16 cellular contexts compared by ENCODE assay signal in the genomic region with DNA sequence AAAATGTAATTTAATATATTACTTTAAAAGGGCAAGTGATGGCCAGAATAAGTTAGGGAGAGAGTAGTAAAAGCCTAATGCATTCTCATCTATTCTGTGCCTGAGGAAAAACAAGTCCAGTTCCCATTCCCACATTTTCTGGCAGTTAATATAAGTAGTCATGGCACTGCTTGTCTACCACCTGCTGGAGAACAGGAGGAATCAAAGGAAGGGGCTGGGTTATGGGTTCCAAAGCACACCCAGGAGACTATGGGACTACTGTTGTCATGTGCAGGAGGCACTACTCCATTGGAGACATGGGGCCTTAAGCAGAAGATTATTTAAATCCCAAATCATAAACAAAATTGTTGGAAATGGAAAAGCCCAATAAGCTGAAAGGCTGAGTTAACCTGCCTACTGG.
DNase-seq lines count a peak whose midpoint lies in the region; ATAC-seq, FAIRE-seq and TF ChIP-seq lines count a peak whose summit lies in the region.
"Had no signal": no experiment of that assay in that cellular context is flagged by ENCODE, and none has a peak within 500 bp of the region (broad histone marks: within the 10 kb centered on the region; RNA-seq: fewer than 3 reads in every experiment).

No MANE protein-coding gene starts in this region.

- no peak overlapping the region for H3K4me3 Mint-ChIP-seq in WTC11
- H3K4me3 Mint-ChIP-seq: activated CD8-positive, alpha-beta T cell treated with anti-CD3 and anti-CD28 coated beads for 36 hours; activated T-helper 1 cell treated with anti-CD3 and anti-CD28 coated beads, Interleukin-12 subunit alpha, Interleukin-12 subunit beta, Interleukin-2, Interleukin-4 antibody, amounts not matched to agents 30 ng/mL and 10 ng/mL and 1 ng/mL, durations not matched to agents 14 hours and 24 hours and 36 hours; dendritic cell treated with granulocyte-macrophage colony-stimulating factor and Interleukin-4, amounts not matched to agents 40 ng/mL and 50 ng/mL, for 4 days; IgD-negative memory B cell; stimulated activated effector memory CD8-positive, alpha-beta T cell treated with anti-CD3 and anti-CD28 coated beads, Interleukin-12 subunit alpha, Interleukin-12 subunit beta, amount 100 ng/mL, for 72 hours had no signal

- peak; percentile 1 for DNase-seq in EL
- DNase-seq in HTR-8/SVneo (ENCODE audit: insufficient read length, low spot score) = peak; percentile 1
- DNase-seq in WTC11 (ENCODE audit: low spot score) = no peak
- DNase-seq in medulla oblongata (ENCODE audit: extremely low spot score) = peak; percentile 50
- no peak for DNase-seq in NCI-H128 (lab: John Stamatoyannopoulos, UW; ENCODE audit: unreplicated experiment)
- no peak for DNase-seq in HuH-7 (ENCODE audit: low spot score)
- DNase-seq: activated CD8-positive, alpha-beta T cell treated with anti-CD3 and anti-CD28 coated beads for 36 hours; CD4-positive, CD25-positive, alpha-beta regulatory T cell; lower lobe of right lung; NCI-H1694 had no signal

- peaks cover 9% of the 10 kb centered on the region for H3K9me3 Mint-ChIP-seq in WTC11

- no peak overlapping the region for H3K27ac Mint-ChIP-seq in WTC11
- H3K27ac Mint-ChIP-seq: activated CD8-positive, alpha-beta T cell treated with anti-CD3 and anti-CD28 coated beads for 36 hours; activated T-helper 1 cell treated with anti-CD3 and anti-CD28 coated beads, Interleukin-12 subunit alpha, Interleukin-12 subunit beta, Interleukin-2, Interleukin-4 antibody, amounts not matched to agents 30 ng/mL and 10 ng/mL and 1 ng/mL, durations not matched to agents 14 hours and 24 hours and 36 hours; CD4-positive, CD25-positive, alpha-beta regulatory T cell; dendritic cell treated with granulocyte-macrophage colony-stimulating factor and Interleukin-4, amounts not matched to agents 40 ng/mL and 50 ng/mL, for 4 days; IgD-negative memory B cell; stimulated activated effector memory CD8-positive, alpha-beta T cell treated with anti-CD3 and anti-CD28 coated beads, Interleukin-12 subunit alpha, Interleukin-12 subunit beta, amount 100 ng/mL, for 72 hours had no signal

- 0 out of 2 replicates have a peak, but pooled peaks cover 4% of the 10 kb centered on the region for H3K36me3 Mint-ChIP-seq in WTC11
- H3K36me3 Mint-ChIP-seq: CD4-positive, CD25-positive, alpha-beta regulatory T cell; IgD-negative memory B cell; stimulated activated effector memory CD8-positive, alpha-beta T cell treated with anti-CD3 and anti-CD28 coated beads, Interleukin-12 subunit alpha, Interleukin-12 subunit beta, amount 100 ng/mL, for 72 hours had no signal

- CTCF ChIA-PET in WTC11 (lab: Charles Lee) = no interaction called here

- H3K4me1 Mint-ChIP-seq in WTC11 = no peaks in the 10 kb centered on the region
- H3K4me1 Mint-ChIP-seq: CD4-positive, CD25-positive, alpha-beta regulatory T cell; IgD-negative memory B cell; stimulated activated effector memory CD8-positive, alpha-beta T cell treated with anti-CD3 and anti-CD28 coated beads, Interleukin-12 subunit alpha, Interleukin-12 subunit beta, amount 100 ng/mL, for 72 hours had no signal

- no peak for FAIRE-seq in HTR-8/SVneo (lab: Jason Lieb, UNC)

- no peaks in the 10 kb centered on the region for H3K27me3 Mint-ChIP-seq in WTC11 (ENCODE audit: low read depth)
- H3K27me3 Mint-ChIP-seq: activated CD8-positive, alpha-beta T cell treated with anti-CD3 and anti-CD28 coated beads for 36 hours; CD4-positive, CD25-positive, alpha-beta regulatory T cell; dendritic cell treated with granulocyte-macrophage colony-stimulating factor and Interleukin-4, amounts not matched to agents 40 ng/mL and 50 ng/mL, for 4 days; IgD-negative memory B cell had no signal

- no peak for TF ChIP-seq CTCF in WTC11 (IDR thresholded peaks at IDR 0.05)

- ATAC-seq in WTC11 (peak; percentile 77), GM19397 (IDR thresholded peaks at IDR 0.05; ENCODE audit: unreplicated experiment) (no peak), HG03354 (IDR thresholded peaks at IDR 0.05; ENCODE audit: poor library complexity, severe bottlenecking, unreplicated experiment) (no peak)
- ATAC-seq: activated CD8-positive, alpha-beta T cell treated with anti-CD3 and anti-CD28 coated beads for 36 hours; lower lobe of right lung; stimulated activated effector memory CD8-positive, alpha-beta T cell treated with anti-CD3 and anti-CD28 coated beads, Interleukin-12 subunit alpha, Interleukin-12 subunit beta, amount 100 ng/mL, for 72 hours had no signal

- POLR2A ChIA-PET in WTC11 (lab: Charles Lee) = no interaction called here

TF ChIP-seq in WTC11, 78 proteins besides CTCF, POLR2A, EP300 and RAD21 (continues in another document):
- TF ChIP-seq, protein P1, sequence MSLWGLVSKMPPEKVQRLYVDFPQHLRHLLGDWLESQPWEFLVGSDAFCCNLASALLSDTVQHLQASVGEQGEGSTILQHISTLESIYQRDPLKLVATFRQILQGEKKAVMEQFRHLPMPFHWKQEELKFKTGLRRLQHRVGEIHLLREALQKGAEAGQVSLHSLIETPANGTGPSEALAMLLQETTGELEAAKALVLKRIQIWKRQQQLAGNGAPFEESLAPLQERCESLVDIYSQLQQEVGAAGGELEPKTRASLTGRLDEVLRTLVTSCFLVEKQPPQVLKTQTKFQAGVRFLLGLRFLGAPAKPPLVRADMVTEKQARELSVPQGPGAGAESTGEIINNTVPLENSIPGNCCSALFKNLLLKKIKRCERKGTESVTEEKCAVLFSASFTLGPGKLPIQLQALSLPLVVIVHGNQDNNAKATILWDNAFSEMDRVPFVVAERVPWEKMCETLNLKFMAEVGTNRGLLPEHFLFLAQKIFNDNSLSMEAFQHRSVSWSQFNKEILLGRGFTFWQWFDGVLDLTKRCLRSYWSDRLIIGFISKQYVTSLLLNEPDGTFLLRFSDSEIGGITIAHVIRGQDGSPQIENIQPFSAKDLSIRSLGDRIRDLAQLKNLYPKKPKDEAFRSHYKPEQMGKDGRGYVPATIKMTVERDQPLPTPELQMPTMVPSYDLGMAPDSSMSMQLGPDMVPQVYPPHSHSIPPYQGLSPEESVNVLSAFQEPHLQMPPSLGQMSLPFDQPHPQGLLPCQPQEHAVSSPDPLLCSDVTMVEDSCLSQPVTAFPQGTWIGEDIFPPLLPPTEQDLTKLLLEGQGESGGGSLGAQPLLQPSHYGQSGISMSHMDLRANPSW (CRISPR knock-in tag; conservative IDR thresholded peaks at IDR 0.05; ENCODE audit: low read depth) = no peak
- TF ChIP-seq KAT7 (CRISPR knock-in tag; IDR thresholded peaks at IDR 0.05; ENCODE audit: borderline replicate concordance) (no peak), MYBL2 (CRISPR knock-in tag; IDR thresholded peaks at IDR 0.05) (no peak), ATF1 (CRISPR knock-in tag; IDR thresholded peaks at IDR 0.05) (no peak), RORB (CRISPR knock-in tag; IDR thresholded peaks at IDR 0.05) (no peak), PRRX2 (CRISPR knock-in tag; IDR thresholded peaks at IDR 0.05) (no peak), ZBTB43 (CRISPR knock-in tag; IDR thresholded peaks at IDR 0.05) (no peak), MAX (CRISPR knock-in tag; IDR thresholded peaks at IDR 0.05) (no peak), TP53 (CRISPR knock-in tag; IDR thresholded peaks at IDR 0.05) (no peak), ZNF232 (CRISPR knock-in tag; IDR thresholded peaks at IDR 0.05) (no peak), TEAD1 (CRISPR knock-in tag; IDR thresholded peaks at IDR 0.05) (no peak)
- TF ChIP-seq, protein P2, sequence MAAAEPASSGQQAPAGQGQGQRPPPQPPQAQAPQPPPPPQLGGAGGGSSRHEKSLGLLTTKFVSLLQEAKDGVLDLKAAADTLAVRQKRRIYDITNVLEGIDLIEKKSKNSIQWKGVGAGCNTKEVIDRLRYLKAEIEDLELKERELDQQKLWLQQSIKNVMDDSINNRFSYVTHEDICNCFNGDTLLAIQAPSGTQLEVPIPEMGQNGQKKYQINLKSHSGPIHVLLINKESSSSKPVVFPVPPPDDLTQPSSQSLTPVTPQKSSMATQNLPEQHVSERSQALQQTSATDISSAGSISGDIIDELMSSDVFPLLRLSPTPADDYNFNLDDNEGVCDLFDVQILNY (CRISPR knock-in tag; IDR thresholded peaks at IDR 0.05) = no peak
- TF ChIP-seq, protein P3, sequence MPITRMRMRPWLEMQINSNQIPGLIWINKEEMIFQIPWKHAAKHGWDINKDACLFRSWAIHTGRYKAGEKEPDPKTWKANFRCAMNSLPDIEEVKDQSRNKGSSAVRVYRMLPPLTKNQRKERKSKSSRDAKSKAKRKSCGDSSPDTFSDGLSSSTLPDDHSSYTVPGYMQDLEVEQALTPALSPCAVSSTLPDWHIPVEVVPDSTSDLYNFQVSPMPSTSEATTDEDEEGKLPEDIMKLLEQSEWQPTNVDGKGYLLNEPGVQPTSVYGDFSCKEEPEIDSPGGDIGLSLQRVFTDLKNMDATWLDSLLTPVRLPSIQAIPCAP (CRISPR knock-in tag; IDR thresholded peaks at IDR 0.05) = no peak

Comparison
In these comparisons a context has a peak if more than half of its experiments do, and no peak if none do; other contexts are left out.
1. DNase-seq: peak in EL (single experiment), HTR-8/SVneo (single experiment) and medulla oblongata (single experiment); none in WTC11 (single experiment), NCI-H128 (single experiment) and HuH-7 (single experiment).